In genomic region chr2:219207254-219207883, GRCh38 we compare ENCODE assay signal across 7 cellular contexts. TPM values are rescaled to one million over a fixed set of nuclear protein-coding genes. Genes with fewer than 3 reads are reported as not detected.
DNase-seq lines count a peak whose midpoint lies in the region; ATAC-seq and TF ChIP-seq lines count a peak whose summit lies in the region.

No MANE protein-coding gene starts in this region.

- POLR2A ChIA-PET in IMR-90 (lab: Charles Lee; ENCODE audit: unreplicated experiment): interaction anchor here (0.6 to 1.1 kb wide), 4 partner anchors 10 to 1051 kb away, joined by 3 to 5 read pairs (median 3); partner anchors contain the start of gene CNPPD1

- dilution Hi-C loops in IMR-90 (cut with HindIII; ENCODE audit: low sequenced_read_pairs, unreplicated experiment): no loop called here

- H4K8ac ChIP-seq in IMR-90 (ENCODE audit: low read depth in 2 of 2, low read length in 2 of 2): peak overlapping the region; percentile 51 to 52; a peak in 2 of 4 replicates

- H2BK120ac ChIP-seq in IMR-90 (ENCODE audit: low read depth, low read length): peak overlapping the region; percentile 7; the same call in 1 of the 2 replicates

- peak overlapping the region; percentile 94 for H3K23ac ChIP-seq in IMR-90 (ENCODE audit: low read depth, low read length)

- peak overlapping the region; percentile 90 for H2AK9ac ChIP-seq in IMR-90 (replicated peaks; ENCODE audit: low read depth, low read length, poor library complexity)

- peaks cover 29% of the 10 kb centered on the region for H3K36me3 ChIP-seq in IMR-90 (ENCODE audit: control insufficient read depth, insufficient read depth, low read length)

- H3K27me3 ChIP-seq in IMR-90 (ENCODE audit: control insufficient read depth, insufficient read depth, low read length): no peaks in the 10 kb centered on the region

- peak overlapping the region; percentile 19; the same call in 1 of the 3 replicates for H2BK15ac ChIP-seq in IMR-90 (ENCODE audit: low read depth, low read length)

- H3K56ac ChIP-seq in IMR-90 (ENCODE audit: extremely low read depth, insufficient read depth, low read length): peak overlapping the region; percentile 56

- peak; percentile 7; the same call in 1 of the 2 replicates for ATAC-seq in IMR-90 (ENCODE audit: low read depth)
- ATAC-seq in GM21619 (IDR thresholded peaks at IDR 0.05; ENCODE audit: unreplicated experiment): no peak

- H3K4me1 ChIP-seq in IMR-90 (ENCODE audit: control insufficient read depth, insufficient read depth, low read length): peaks cover 16% of the 10 kb centered on the region

- peak overlapping the region; percentile 90 for H4K91ac ChIP-seq in IMR-90 (ENCODE audit: insufficient read depth, low read depth, low read length)

- no peak for TF ChIP-seq CTCF in IMR-90 (conservative IDR thresholded peaks at IDR 0.05; ENCODE audit: low read depth, low read length)

- peak overlapping the region; percentile 78 for H4K5ac ChIP-seq in IMR-90 (ENCODE audit: low read depth, low read length)

- H2AFZ ChIP-seq in IMR-90 (replicated peaks; ENCODE audit: low read length, poor library complexity): peak overlapping the region; percentile 91

- H2BK20ac ChIP-seq in IMR-90 (ENCODE audit: low read depth, low read length): peak overlapping the region; percentile 41; the same call in 1 of the 2 replicates

- peak overlapping the region; percentile 90 for H3K4ac ChIP-seq in IMR-90 (ENCODE audit: low read depth, low read length)

- peak overlapping the region; percentile 78 for H3K9ac ChIP-seq in IMR-90 (ENCODE audit: low read depth, low read length)

- peak overlapping the region; percentile 92 for H3K14ac ChIP-seq in IMR-90 (replicated peaks; ENCODE audit: low read depth, low read length)

- peak overlapping the region; percentile 84; the same call in 1 of the 2 replicates for H2AK5ac ChIP-seq in IMR-90 (ENCODE audit: low read depth, low read length)

- DNase-seq in IMR-90 (no peak), iris pigment epithelial cell (ENCODE audit: low read depth) (peak; percentile 11), superior temporal gyrus (ENCODE audit: extremely low spot score) (peak; percentile 54), NCI-H345 (lab: John Stamatoyannopoulos, UW) (no peak), NCI-H1436 treated with DMSO at 0.1 percent for 48 hours (lab: John Stamatoyannopoulos, UW) (no peak)

- in situ Hi-C loops in IMR-90 (cut with MboI; ENCODE audit: low sequenced_read_pairs): loop anchor here (5.0 kb wide), 1 partner anchor 35 kb away; the partner anchor contains the start of gene SLC23A3

- H4K20me1 ChIP-seq in IMR-90 (ENCODE audit: insufficient read depth, low read length): peaks cover 9% of the 10 kb centered on the region; the same call in 1 of the 2 replicates

- CTCF ChIA-PET in IMR-90 (lab: Yijun Ruan, JAX): interaction anchor here (0.6 to 1.4 kb wide), 2 partner anchors 11 to 180 kb away, joined by 3 to 5 read pairs; partner anchors contain the start of gene DNPEP

- H3K4me2 ChIP-seq in IMR-90 (ENCODE audit: low read depth, low read length): peak overlapping the region; percentile 99

- no TSS peak for BruUV-seq in IMR-90 (replicated peaks; lab: Mats Ljungman, UMichigan)

- peak overlapping the region; percentile 84 for H3K4me3 ChIP-seq in IMR-90 (ENCODE audit: insufficient read depth, low read depth, low read length)

- no peak for TF ChIP-seq RAD21 in IMR-90 (IDR thresholded peaks at IDR 0.05; ENCODE audit: low read length)

- TF ChIP-seq POLR2A in IMR-90 (IDR thresholded peaks at IDR 0.05; ENCODE audit: low read depth, low read length): no peak

- peaks cover 8% of the 10 kb centered on the region; the same call in 1 of the 2 replicates for H3K9me1 ChIP-seq in IMR-90 (ENCODE audit: insufficient read depth, low read length)

- 7% methylated on average over 5 of the region's 14 CpGs; no CpG with 5 or more reads in 1 of the 2 experiments for WGBS in IMR-90 (ENCODE audit: extremely low coverage in 2 of 2, insufficient read length in 1 of 2), 2 experiments

- intact Hi-C loops in IMR-90 (cut with micrococcal nuclease): loop anchor here (2.0 kb wide), 1 partner anchor 31 kb away; the partner anchor contains the start of gene CNPPD1

- peak overlapping the region; percentile 69 for H3K27ac ChIP-seq in IMR-90 (ENCODE audit: insufficient read depth, low read length)
- H3K27ac ChIP-seq in angular gyrus (ENCODE audit: low read depth, low read length): peak overlapping the region; percentile 99

- H3K18ac ChIP-seq in IMR-90 (ENCODE audit: low read depth, low read length): peak overlapping the region; percentile 61; the same call in 1 of the 2 replicates

- peak overlapping the region; percentile 46 for H2BK5ac ChIP-seq in IMR-90 (ENCODE audit: low read depth, low read length, poor library complexity, severe bottlenecking)

- no peaks in the 10 kb centered on the region for H3K9me3 ChIP-seq in IMR-90 (ENCODE audit: control insufficient read depth, insufficient read depth, low read length)

- H3K79me1 ChIP-seq in IMR-90 (ENCODE audit: low read depth in 1 of 2, low read length in 2 of 2): peaks cover 5 to 19% of the 10 kb centered on the region in 2 experiments; a peak in 3 of 4 replicates

TF ChIP-seq in IMR-90, 13 proteins besides CTCF, POLR2A, EP300 and RAD21:
- TF ChIP-seq FOS (IDR thresholded peaks at IDR 0.05; ENCODE audit: low read depth, low read length) (no peak), CHD1 (IDR thresholded peaks at IDR 0.05; ENCODE audit: low read depth, low read length) (no peak), MXI1 (IDR thresholded peaks at IDR 0.05; ENCODE audit: borderline replicate concordance, low read depth, low read length) (peak; percentile 57; the same call in 1 of the 2 replicates)
TF ChIP-seq in IMR-90: peak in this region for 1.

RNA-seq across cellular contexts. Expression of gene ZFAND2B, which starts 0.8 kb away (rescaled TPM):
- total RNA-seq in IMR-90 (2012; rRNA removed): 21.9 and 25.5 TPM in 2 replicates
- polyA plus RNA-seq in IMR-90 (2012; rRNA removed): 38.3 and 43.0 TPM in 2 replicates
- 37.3 and 38.0 TPM in 2 replicates for polyA plus RNA-seq in IMR-90 (2012; cell fraction: cytosol; rRNA removed)
- polyA plus RNA-seq in IMR-90 (2012; cell fraction: nucleus; rRNA removed; ENCODE audit: low replicate concordance): 119 and 135 TPM in 2 replicates

RNA-seq across cellular contexts. Expression of gene ABCB6, which starts 11.4 kb away (rescaled TPM):
- total RNA-seq in IMR-90 (2012; rRNA removed): 10.8 and 12.5 TPM in 2 replicates
- 24.3 and 24.7 TPM in 2 replicates for polyA plus RNA-seq in IMR-90 (2012; rRNA removed)
- 12.5 and 13.7 TPM in 2 replicates for polyA plus RNA-seq in IMR-90 (2012; cell fraction: cytosol; rRNA removed)
- polyA plus RNA-seq in IMR-90 (2012; cell fraction: nucleus; rRNA removed; ENCODE audit: low replicate concordance): 140 and 197 TPM in 2 replicates

RNA-seq across cellular contexts. Expression of gene ATG9A, which starts 22.1 kb away (rescaled TPM):
- 27.8 and 35.1 TPM in 2 replicates for total RNA-seq in IMR-90 (2012; rRNA removed)
- 58.3 and 59.7 TPM in 2 replicates for polyA plus RNA-seq in IMR-90 (2012; rRNA removed)
- polyA plus RNA-seq in IMR-90 (2012; cell fraction: cytosol; rRNA removed): 28.7 and 55.2 TPM in 2 replicates
- 65.1 and 91.7 TPM in 2 replicates for polyA plus RNA-seq in IMR-90 (2012; cell fraction: nucleus; rRNA removed; ENCODE audit: low replicate concordance)

RNA-seq across cellular contexts. Expression of gene ANKZF1, which starts 22.2 kb away (rescaled TPM):
- 18.3 and 18.6 TPM in 2 replicates for total RNA-seq in IMR-90 (2012; rRNA removed)
- 29.1 and 33.8 TPM in 2 replicates for polyA plus RNA-seq in IMR-90 (2012; rRNA removed)
- polyA plus RNA-seq in IMR-90 (2012; cell fraction: cytosol; rRNA removed): 9.8 and 11.4 TPM in 2 replicates
- polyA plus RNA-seq in IMR-90 (2012; cell fraction: nucleus; rRNA removed; ENCODE audit: low replicate concordance): 195 and 339 TPM in 2 replicates

RNA-seq across cellular contexts. Expression of gene RETREG2, which starts 29.3 kb away (rescaled TPM):
- 39.2 and 51.1 TPM in 2 replicates for total RNA-seq in IMR-90 (2012; rRNA removed)
- 45.1 and 45.2 TPM in 2 replicates for polyA plus RNA-seq in IMR-90 (2012; rRNA removed)
- polyA plus RNA-seq in IMR-90 (2012; cell fraction: cytosol; rRNA removed): 29.0 and 35.1 TPM in 2 replicates
- polyA plus RNA-seq in IMR-90 (2012; cell fraction: nucleus; rRNA removed; ENCODE audit: low replicate concordance): 54.0 and 55.9 TPM in 2 replicates

Comparison
In these comparisons a context has a peak if more than half of its experiments do, and no peak if none do; other contexts are left out.
1. DNase-seq: peak in iris pigment epithelial cell (single experiment) and superior temporal gyrus (single experiment); none in IMR-90 (single experiment), NCI-H345 (single experiment) and NCI-H1436 treated with DMSO at 0.1 percent for 48 hours (single experiment).